ENCODE assay signal across 1 cellular context in the genomic region with DNA sequence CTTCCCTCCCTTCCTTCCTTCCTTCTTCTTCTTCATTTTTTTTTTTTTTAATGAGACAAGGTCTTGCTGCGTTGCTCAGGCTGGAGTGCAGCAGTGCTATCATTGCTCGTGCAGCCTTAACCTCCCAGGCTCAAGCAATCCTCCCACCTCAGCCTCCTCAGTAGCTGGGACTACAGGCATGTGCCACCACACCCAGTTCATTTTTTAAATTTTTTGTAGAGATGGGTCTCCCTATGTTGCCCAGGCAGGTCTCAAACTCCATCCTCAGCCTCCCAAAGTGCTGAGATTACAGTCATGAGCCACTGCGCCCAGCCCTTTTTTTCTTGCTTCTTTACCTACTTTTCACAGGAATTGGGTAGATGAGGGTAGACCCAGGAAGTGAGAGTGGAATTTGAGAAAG.
TF ChIP-seq lines count a peak whose summit lies in the region.

No MANE protein-coding gene starts in this region.

TF ChIP-seq in HepG2, 621 proteins besides CTCF, POLR2A, EP300 and RAD21:
- TF ChIP-seq FIP1L1 (IDR thresholded peaks at IDR 0.05; ENCODE audit: borderline replicate concordance, insufficient read depth, low read depth, low read length): no peak
- no peak for TF ChIP-seq TBX3 (IDR thresholded peaks at IDR 0.05; ENCODE audit: borderline replicate concordance)
- TF ChIP-seq, protein P1, sequence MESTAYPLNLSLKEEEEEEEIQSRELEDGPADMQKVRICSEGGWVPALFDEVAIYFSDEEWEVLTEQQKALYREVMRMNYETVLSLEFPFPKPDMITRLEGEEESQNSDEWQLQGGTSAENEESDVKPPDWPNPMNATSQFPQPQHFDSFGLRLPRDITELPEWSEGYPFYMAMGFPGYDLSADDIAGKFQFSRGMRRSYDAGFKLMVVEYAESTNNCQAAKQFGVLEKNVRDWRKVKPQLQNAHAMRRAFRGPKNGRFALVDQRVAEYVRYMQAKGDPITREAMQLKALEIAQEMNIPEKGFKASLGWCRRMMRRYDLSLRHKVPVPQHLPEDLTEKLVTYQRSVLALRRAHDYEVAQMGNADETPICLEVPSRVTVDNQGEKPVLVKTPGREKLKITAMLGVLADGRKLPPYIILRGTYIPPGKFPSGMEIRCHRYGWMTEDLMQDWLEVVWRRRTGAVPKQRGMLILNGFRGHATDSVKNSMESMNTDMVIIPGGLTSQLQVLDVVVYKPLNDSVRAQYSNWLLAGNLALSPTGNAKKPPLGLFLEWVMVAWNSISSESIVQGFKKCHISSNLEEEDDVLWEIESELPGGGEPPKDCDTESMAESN (CRISPR knock-in tag; conservative IDR thresholded peaks at IDR 0.05): no peak
- TF ChIP-seq TARDBP (CRISPR knock-in tag; IDR thresholded peaks at IDR 0.05): no peak
- no peak for TF ChIP-seq PRPF4 (IDR thresholded peaks at IDR 0.05; ENCODE audit: low read depth, low read length, poor library complexity, severe bottlenecking)
- TF ChIP-seq, protein P2, sequence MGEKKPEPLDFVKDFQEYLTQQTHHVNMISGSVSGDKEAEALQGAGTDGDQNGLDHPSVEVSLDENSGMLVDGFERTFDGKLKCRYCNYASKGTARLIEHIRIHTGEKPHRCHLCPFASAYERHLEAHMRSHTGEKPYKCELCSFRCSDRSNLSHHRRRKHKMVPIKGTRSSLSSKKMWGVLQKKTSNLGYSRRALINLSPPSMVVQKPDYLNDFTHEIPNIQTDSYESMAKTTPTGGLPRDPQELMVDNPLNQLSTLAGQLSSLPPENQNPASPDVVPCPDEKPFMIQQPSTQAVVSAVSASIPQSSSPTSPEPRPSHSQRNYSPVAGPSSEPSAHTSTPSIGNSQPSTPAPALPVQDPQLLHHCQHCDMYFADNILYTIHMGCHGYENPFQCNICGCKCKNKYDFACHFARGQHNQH (CRISPR knock-in tag; IDR thresholded peaks at IDR 0.05): no peak
- TF ChIP-seq, protein P3, sequence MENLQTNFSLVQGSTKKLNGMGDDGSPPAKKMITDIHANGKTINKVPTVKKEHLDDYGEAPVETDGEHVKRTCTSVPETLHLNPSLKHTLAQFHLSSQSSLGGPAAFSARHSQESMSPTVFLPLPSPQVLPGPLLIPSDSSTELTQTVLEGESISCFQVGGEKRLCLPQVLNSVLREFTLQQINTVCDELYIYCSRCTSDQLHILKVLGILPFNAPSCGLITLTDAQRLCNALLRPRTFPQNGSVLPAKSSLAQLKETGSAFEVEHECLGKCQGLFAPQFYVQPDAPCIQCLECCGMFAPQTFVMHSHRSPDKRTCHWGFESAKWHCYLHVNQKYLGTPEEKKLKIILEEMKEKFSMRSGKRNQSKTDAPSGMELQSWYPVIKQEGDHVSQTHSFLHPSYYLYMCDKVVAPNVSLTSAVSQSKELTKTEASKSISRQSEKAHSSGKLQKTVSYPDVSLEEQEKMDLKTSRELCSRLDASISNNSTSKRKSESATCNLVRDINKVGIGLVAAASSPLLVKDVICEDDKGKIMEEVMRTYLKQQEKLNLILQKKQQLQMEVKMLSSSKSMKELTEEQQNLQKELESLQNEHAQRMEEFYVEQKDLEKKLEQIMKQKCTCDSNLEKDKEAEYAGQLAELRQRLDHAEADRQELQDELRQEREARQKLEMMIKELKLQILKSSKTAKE (CRISPR knock-in tag; IDR thresholded peaks at IDR 0.05; ENCODE audit: borderline replicate concordance): no peak
- no peak for TF ChIP-seq ZNF230 (CRISPR knock-in tag; IDR thresholded peaks at IDR 0.05)
- no peak for TF ChIP-seq ZNF546 (CRISPR knock-in tag; conservative IDR thresholded peaks at IDR 0.05)
TF ChIP-seq in HepG2: peak in this region for 0.
